ENCODE assay signal across 8 cellular contexts in genomic region chr19:42244452-42245220, GRCh38. TPM values are rescaled to one million over a fixed set of nuclear protein-coding genes. Genes with fewer than 3 reads are reported as not detected.
DNase-seq lines count a peak whose midpoint lies in the region; ATAC-seq and TF ChIP-seq lines count a peak whose summit lies in the region.

No MANE protein-coding gene starts in this region.

- H3K27ac ChIP-seq in GM23338 (ENCODE audit: low read depth) (peak overlapping the region; percentile 4; the same call in 1 of the 2 replicates), neural progenitor cell (no peak overlapping the region), stomach smooth muscle (ENCODE audit: low read length) (peak overlapping the region; percentile 85)

- H3K4me3 Mint-ChIP-seq in GM23338 (peak overlapping the region; percentile 91), neural progenitor cell (peak overlapping the region; percentile 93)

- H2AFZ ChIP-seq in GM23338, result peak overlapping the region; percentile 0; the same call in 1 of the 2 replicates
- peak overlapping the region; percentile 91 for H2AFZ ChIP-seq in neural progenitor cell (replicated peaks)

- no peaks in the 10 kb centered on the region for H3K9me3 ChIP-seq in MG63
- H3K9me3 ChIP-seq in neural progenitor cell (ENCODE audit: low read depth), result no peaks in the 10 kb centered on the region
- no peaks in the 10 kb centered on the region for H3K9me3 ChIP-seq in stomach smooth muscle (ENCODE audit: control insufficient read depth in 2 of 2, low read length in 2 of 2)

- H3K79me2 ChIP-seq in GM23338 (replicated peaks; ENCODE audit: insufficient read depth), result peaks cover 21% of the 10 kb centered on the region
- peaks cover 32% of the 10 kb centered on the region for H3K79me2 ChIP-seq in neural progenitor cell (ENCODE audit: low read depth)

- H3F3A ChIP-seq in GM23338 (replicated peaks; ENCODE audit: low read depth) (peaks cover 18% of the 10 kb centered on the region), neural progenitor cell (ENCODE audit: low read depth) (peaks cover 43% of the 10 kb centered on the region)

- H3K36me3 Mint-ChIP-seq in GM23338 (ENCODE audit: low read depth) (peaks cover 13% of the 10 kb centered on the region), neural progenitor cell (peaks cover 7% of the 10 kb centered on the region)

- TF ChIP-seq CTCF in GM23338 (conservative IDR thresholded peaks at IDR 0.05; ENCODE audit: low read depth in 2 of 2) (peak; percentile 57 to 70), neural progenitor cell (IDR thresholded peaks at IDR 0.05) (peak; percentile 71)

- H4K20me1 ChIP-seq in GM23338 (replicated peaks; ENCODE audit: insufficient read depth) (peaks cover 22% of the 10 kb centered on the region; the same call in 1 of the 2 replicates), neural progenitor cell (ENCODE audit: low read depth) (peaks cover 69% of the 10 kb centered on the region)

- DNase-seq in DMS53 treated with DMSO at 0.1 percent for 48 hours (lab: John Stamatoyannopoulos, UW; ENCODE audit: unreplicated experiment) (peak; percentile 95), GM23338 (ENCODE audit: low spot score) (peak; percentile 97), MG63 (peak; percentile 96), SIG-M5 (lab: John Stamatoyannopoulos, UW) (peak; percentile 71), foreskin melanocyte (peak; percentile 96), neural progenitor cell (ENCODE audit: low spot score) (peak; percentile 97)
- DNase-seq in activated gamma-delta T cell treated with anti-CD3 and anti-CD28 coated beads, Interleukin-2, amount 50 U/mL, for 16 hours (ENCODE audit: low read depth), result peak; percentile 87

- H3K27ac Mint-ChIP-seq in GM23338 (peak overlapping the region; percentile 98), neural progenitor cell (peak overlapping the region; percentile 97)

- H3K9ac ChIP-seq in neural progenitor cell (no peak overlapping the region), stomach smooth muscle (ENCODE audit: low read length in 2 of 2) (peak overlapping the region; percentile 63 to 81)

- H3K4me3 ChIP-seq in GM23338, result peak overlapping the region; percentile 50
- H3K4me3 ChIP-seq in MG63, result peak overlapping the region; percentile 81
- H3K4me3 ChIP-seq in neural progenitor cell, result peak overlapping the region; percentile 92
- H3K4me3 ChIP-seq in stomach smooth muscle (ENCODE audit: low read length in 2 of 2), result peak overlapping the region; percentile 82 to 84

- H3K27me3 ChIP-seq in GM23338 (ENCODE audit: insufficient read depth), result no peaks in the 10 kb centered on the region
- no peaks in the 10 kb centered on the region for H3K27me3 ChIP-seq in MG63
- no peaks in the 10 kb centered on the region for H3K27me3 ChIP-seq in neural progenitor cell
- no peaks in the 10 kb centered on the region for H3K27me3 ChIP-seq in stomach smooth muscle (ENCODE audit: control insufficient read depth in 1 of 2, insufficient read depth in 2 of 2, low read length in 2 of 2)

- peak; percentile 21 for ATAC-seq in GM23338

- H3K36me3 ChIP-seq in GM23338 (ENCODE audit: insufficient read depth) (no peaks in the 10 kb centered on the region), MG63 (peaks cover 36% of the 10 kb centered on the region), neural progenitor cell (no peaks in the 10 kb centered on the region), stomach smooth muscle (ENCODE audit: control insufficient read depth in 2 of 2, insufficient read depth in 2 of 2, low read length in 2 of 2) (peaks cover 6 to 14% of the 10 kb centered on the region in 2 donors)

- H3K9me3 Mint-ChIP-seq in GM23338 (no peaks in the 10 kb centered on the region; the same call in 2 of the 3 replicates), neural progenitor cell (no peaks in the 10 kb centered on the region)

- H3K4me2 ChIP-seq in GM23338 (peak overlapping the region; percentile 65), neural progenitor cell (peak overlapping the region; percentile 87)

- peaks cover 31% of the 10 kb centered on the region for H3K4me1 ChIP-seq in GM23338 (ENCODE audit: insufficient read depth)
- H3K4me1 ChIP-seq in neural progenitor cell, result peaks cover 8% of the 10 kb centered on the region
- H3K4me1 ChIP-seq in stomach smooth muscle (ENCODE audit: control insufficient read depth, insufficient read depth, low read length), result peaks cover 51% of the 10 kb centered on the region

- H3K4me1 Mint-ChIP-seq in GM23338, result peaks cover 25% of the 10 kb centered on the region
- peaks cover 44% of the 10 kb centered on the region for H3K4me1 Mint-ChIP-seq in neural progenitor cell

- peaks cover 19% of the 10 kb centered on the region for H3K27me3 Mint-ChIP-seq in GM23338 (ENCODE audit: insufficient read depth, low read depth, poor library complexity)
- peaks cover 3% of the 10 kb centered on the region for H3K27me3 Mint-ChIP-seq in neural progenitor cell (ENCODE audit: insufficient read depth, low read depth)

- no peaks in the 10 kb centered on the region for H3K9me2 ChIP-seq in GM23338 (ENCODE audit: insufficient read depth)

TF ChIP-seq in GM23338, 12 proteins besides CTCF, POLR2A, EP300 and RAD21:
- TF ChIP-seq CREB1 (CRISPR knock-in tag; IDR thresholded peaks at IDR 0.05; ENCODE audit: low read depth) (peak; percentile 80), ETS1 (IDR thresholded peaks at IDR 0.05) (peak; percentile 100), JUNB (IDR thresholded peaks at IDR 0.05; ENCODE audit: unreplicated experiment) (no peak)

RNA-seq across cellular contexts. Expression of gene GSK3A, which starts 2.2 kb away (rescaled TPM):
- total RNA-seq in GM23338 (2014; rRNA removed; shearing (Covaris generic)), result 40.7 and 47.0 TPM in 2 replicates
- 17.7 and 19.2 TPM in 2 replicates for polyA plus RNA-seq in GM23338 (2016; fragmentation: Nextera tagmentation; extraction: Ambion mirVana)
- total RNA-seq in MG63 (2014; rRNA removed; shearing (Covaris generic); ENCODE audit: low replicate concordance), result 24.1 and 27.3 TPM in 2 replicates
- 22.5 and 41.3 TPM in 2 replicates for total RNA-seq in neural progenitor cell (ENCODE audit: low replicate concordance)

RNA-seq across cellular contexts. Expression of gene ERF, which starts 10.3 kb away (rescaled TPM):
- 49.0 and 49.4 TPM in 2 replicates for total RNA-seq in GM23338 (2014; rRNA removed; shearing (Covaris generic))
- 29.4 and 30.4 TPM in 2 replicates for polyA plus RNA-seq in GM23338 (2016; fragmentation: Nextera tagmentation; extraction: Ambion mirVana)
- total RNA-seq in MG63 (2014; rRNA removed; shearing (Covaris generic); ENCODE audit: low replicate concordance), result 78.3 and 168 TPM in 2 replicates
- 43.1 and 94.8 TPM in 2 replicates for total RNA-seq in neural progenitor cell (ENCODE audit: low replicate concordance)

RNA-seq across cellular contexts. Expression of gene CIC, which starts 24.4 kb away (rescaled TPM):
- 31.8 and 42.0 TPM in 2 replicates for total RNA-seq in GM23338 (2014; rRNA removed; shearing (Covaris generic))
- 13.2 and 13.9 TPM in 2 replicates for polyA plus RNA-seq in GM23338 (2016; fragmentation: Nextera tagmentation; extraction: Ambion mirVana)
- 5.9 and 15.8 TPM in 2 replicates for total RNA-seq in MG63 (2014; rRNA removed; shearing (Covaris generic); ENCODE audit: low replicate concordance)
- 5.2 and 28.1 TPM in 2 replicates for total RNA-seq in neural progenitor cell (ENCODE audit: low replicate concordance)

RNA-seq across cellular contexts. Expression of gene ZNF526, which starts 24.5 kb away (rescaled TPM):
- total RNA-seq in GM23338 (2014; rRNA removed; shearing (Covaris generic)), result 12.7 and 13.3 TPM in 2 replicates
- 4.7 and 5.8 TPM in 2 replicates for polyA plus RNA-seq in GM23338 (2016; fragmentation: Nextera tagmentation; extraction: Ambion mirVana)
- total RNA-seq in MG63 (2014; rRNA removed; shearing (Covaris generic); ENCODE audit: low replicate concordance), result 8.5 and 12.8 TPM in 2 replicates
- 6.5 and 13.0 TPM in 2 replicates for total RNA-seq in neural progenitor cell (ENCODE audit: low replicate concordance)

RNA-seq across cellular contexts. Expression of gene DEDD2, which starts 27.2 kb away (rescaled TPM):
- 59.4 and 63.0 TPM in 2 replicates for total RNA-seq in GM23338 (2014; rRNA removed; shearing (Covaris generic))
- 23.4 and 25.6 TPM in 2 replicates for polyA plus RNA-seq in GM23338 (2016; fragmentation: Nextera tagmentation; extraction: Ambion mirVana)
- 26.3 and 42.9 TPM in 2 replicates for total RNA-seq in MG63 (2014; rRNA removed; shearing (Covaris generic); ENCODE audit: low replicate concordance)
- total RNA-seq in neural progenitor cell (ENCODE audit: low replicate concordance), result 19.8 and 54.2 TPM in 2 replicates
